24 cellular contexts compared by ENCODE assay signal in genomic region chr20:31577194-31577593, GRCh38. TPM values are rescaled to one million over a fixed set of nuclear protein-coding genes. Genes with fewer than 3 reads are reported as not detected.
DNase-seq lines count a peak whose midpoint lies in the region; ATAC-seq, FAIRE-seq and TF ChIP-seq lines count a peak whose summit lies in the region.
"Had no signal": no experiment of that assay in that cellular context is flagged by ENCODE, and none has a peak within 500 bp of the region (broad histone marks: within the 10 kb centered on the region; RNA-seq: fewer than 3 reads in every experiment).

No MANE protein-coding gene starts in this region.

- H3K4ac ChIP-seq in mesenchymal stem cell (ENCODE audit: low read depth in 1 of 2, low read length in 2 of 2): peak overlapping the region in 1 of 2 experiments; percentile 4

- H3K27ac ChIP-seq in HepG2 (ENCODE audit: extremely low read length, insufficient read depth, low read length) (no peak overlapping the region), right lobe of liver (no peak overlapping the region), RWPE2 (ENCODE audit: poor library complexity, severe bottlenecking) (no peak overlapping the region), mesenchymal stem cell (ENCODE audit: low read length, poor library complexity, severe bottlenecking) (no peak overlapping the region)
- H3K27ac ChIP-seq: BLaER1 treated with 17β-estradiol and CSF1 and Interleukin-3, amounts not matched to agents 10 nM and 100 nM; brain microvascular endothelial cell; colonic mucosa; ovary; right atrium auricular region had no signal

- peak overlapping the region in 1 of 2 experiments; percentile 16 for H3K18ac ChIP-seq in mesenchymal stem cell (ENCODE audit: low read depth in 1 of 2, low read length in 2 of 2)

- H3K9me3 Mint-ChIP-seq in activated CD4-positive, alpha-beta T cell treated with anti-CD3 and anti-CD28 coated beads for 36 hours (ENCODE audit: low read depth): peaks cover 2% of the 10 kb centered on the region

- no peaks in the 10 kb centered on the region for H3K9me3 ChIP-seq in HepG2 (ENCODE audit: low read length)
- no peaks in the 10 kb centered on the region for H3K9me3 ChIP-seq in right lobe of liver
- no peaks in the 10 kb centered on the region for H3K9me3 ChIP-seq in RWPE2 (ENCODE audit: severe bottlenecking)
- H3K9me3 ChIP-seq in mesenchymal stem cell (ENCODE audit: control insufficient read depth, low read length): no peaks in the 10 kb centered on the region
- H3K9me3 ChIP-seq: colonic mucosa, ovary, right atrium auricular region, SK-N-SH had no signal

- no peak overlapping the region for H2BK120ac ChIP-seq in mesenchymal stem cell (ENCODE audit: low read depth, low read length)

- TF ChIP-seq POLR2A in HepG2 (IDR thresholded peaks at IDR 0.05; ENCODE audit: insufficient read depth in 1 of 2, low read depth in 2 of 2, low read length in 2 of 2) (peak in 1 of 2 experiments; percentile 3; a peak in 1 of 4 replicates), right lobe of liver (IDR thresholded peaks at IDR 0.05) (no peak)

- H2BK15ac ChIP-seq in mesenchymal stem cell (ENCODE audit: low read depth, poor library complexity, severe bottlenecking): peak overlapping the region; percentile 38

- H3K27me3 Mint-ChIP-seq in activated CD4-positive, alpha-beta T cell treated with anti-CD3 and anti-CD28 coated beads for 36 hours: no peaks in the 10 kb centered on the region

- FAIRE-seq in HepG2 (lab: Jason Lieb, UNC): no peak
- FAIRE-seq: H54, kidney had no signal

- no peak for TF ChIP-seq CTCF in HepG2 (CRISPR knock-in tag; IDR thresholded peaks at IDR 0.05)
- no peak for TF ChIP-seq CTCF in right lobe of liver (IDR thresholded peaks at IDR 0.05)
- no peak for TF ChIP-seq CTCF in RWPE2 (IDR thresholded peaks at IDR 0.05; ENCODE audit: poor library complexity, severe bottlenecking)

- H3K27me3 ChIP-seq in HepG2 (ENCODE audit: control insufficient read depth in 1 of 2, insufficient read depth in 2 of 2, low read length in 2 of 2) (no peaks in the 10 kb centered on the region; a peak in 1 of 5 replicates), right lobe of liver (no peaks in the 10 kb centered on the region), RWPE2 (ENCODE audit: insufficient read depth, poor library complexity, severe bottlenecking) (no peaks in the 10 kb centered on the region), mesenchymal stem cell (ENCODE audit: control insufficient read depth in 1 of 2, insufficient read depth in 1 of 2, low read length in 2 of 2) (no peaks in the 10 kb centered on the region)
- H3K27me3 ChIP-seq: BLaER1 treated with 17β-estradiol and CSF1 and Interleukin-3, amounts not matched to agents 10 nM and 100 nM; brain microvascular endothelial cell; colonic mucosa; ovary; right atrium auricular region had no signal

- whole genome bisulfite sequencing in HepG2 (ENCODE audit: low lambda C conversion rate): 97% methylated on average over 9 of the region's 9 CpGs
- 70% methylated on average over 4 of the region's 9 CpGs for WGBS in right lobe of liver (ENCODE audit: insufficient coverage, low coverage, low lambda C conversion rate, missing lambda C conversion rate)
- 95% methylated on average over 9 of the region's 9 CpGs for WGBS in mesenchymal stem cell

- peaks cover 2% of the 10 kb centered on the region for H3K36me3 Mint-ChIP-seq in activated CD4-positive, alpha-beta T cell treated with anti-CD3 and anti-CD28 coated beads for 36 hours (ENCODE audit: low read depth)

- in situ Hi-C loops in HepG2 (cut with HindIII; ENCODE audit: extremely low pct_ligation_motif_present, low pct_unique_long_range_greater_than_20kb): no loop called here

- peaks cover 18% of the 10 kb centered on the region for H3K4me1 Mint-ChIP-seq in activated CD4-positive, alpha-beta T cell treated with anti-CD3 and anti-CD28 coated beads for 36 hours

- ATAC-seq in HepG2 (no peak), right lobe of liver (no peak), RWPE2 (ENCODE audit: low read depth) (no peak)
- ATAC-seq in activated CD4-positive, alpha-beta T cell treated with anti-CD3 and anti-CD28 coated beads for 36 hours: no peak
- ATAC-seq: activated CD4-positive, CD25-positive, alpha-beta regulatory T cell treated with anti-CD3 and anti-CD28 coated beads, Interleukin-2, amount 50 U/mL, for 24 hours had no signal

- DNase-seq in HepG2 (ENCODE audit: low spot score) (no peak), right lobe of liver (no peak), RWPE2 (ENCODE audit: low spot score) (peak; percentile 76), mesenchymal stem cell (no peak), kidney glomerular epithelial cell (lab: John Stamatoyannopoulos, UW) (no peak), NCI-H128 (lab: John Stamatoyannopoulos, UW; ENCODE audit: unreplicated experiment) (no peak), DMS79 (lab: John Stamatoyannopoulos, UW) (no peak)
- DNase-seq in activated CD4-positive, alpha-beta T cell treated with anti-CD3 and anti-CD28 coated beads for 36 hours: no peak
- DNase-seq: activated T-cell treated with anti-CD3 and anti-CD28 coated beads, Interleukin-2, amount 50 U/mL, for 48 hours; brain microvascular endothelial cell; colonic mucosa; DMS 273 treated with DMSO at 0.1 percent for 48 hours; KG1; kidney; NCI-H526; ovary; RPMI8226; SK-N-SH; T-helper 9 cell had no signal

- no peaks in the 10 kb centered on the region for H3K79me1 ChIP-seq in mesenchymal stem cell (replicated peaks; ENCODE audit: low read length, poor library complexity, severe bottlenecking)

- H2AFZ ChIP-seq in HepG2 (ENCODE audit: low read length): no peak overlapping the region
- H2AFZ ChIP-seq in mesenchymal stem cell (ENCODE audit: low read depth, low read length): peak overlapping the region; percentile 8

- H2BK12ac ChIP-seq in mesenchymal stem cell (ENCODE audit: low read length in 2 of 2): peak overlapping the region in 1 of 2 experiments; percentile 12

- BruUV-seq in HepG2 (replicated peaks; lab: Mats Ljungman, UMichigan): no TSS peak

- no peak overlapping the region for H3K4me3 ChIP-seq in HepG2 (replicated peaks in 1 of 3; ENCODE audit: insufficient read depth in 1 of 3, low read depth in 2 of 3, low read length in 3 of 3)
- no peak overlapping the region for H3K4me3 ChIP-seq in right lobe of liver
- H3K4me3 ChIP-seq in RWPE2 (ENCODE audit: severe bottlenecking): no peak overlapping the region
- H3K4me3 ChIP-seq in mesenchymal stem cell (ENCODE audit: insufficient read depth in 1 of 2, low read depth in 1 of 2, low read length in 2 of 2): no peak overlapping the region
- H3K4me3 ChIP-seq: BLaER1 treated with 17β-estradiol and CSF1 and Interleukin-3, amounts not matched to agents 10 nM and 100 nM; colonic mucosa; lung; ovary; right atrium auricular region had no signal

- H4K91ac ChIP-seq in mesenchymal stem cell (ENCODE audit: low read length): no peak overlapping the region

- POLR2A ChIA-PET in HepG2 (lab: Yijun Ruan, JAX): interaction anchor here (1.0 to 16.4 kb wide), 5 partner anchors 12 to 146 kb away, joined by 3 to 1427 read pairs (median 6); partner anchors contain the start of gene ID1
- POLR2A ChIA-PET in activated CD4-positive, alpha-beta T cell treated with anti-CD3 and anti-CD28 coated beads for 36 hours (lab: Charles Lee): no interaction called here

- H2AK5ac ChIP-seq in mesenchymal stem cell (ENCODE audit: low read length, severe bottlenecking): peak overlapping the region; percentile 29

- H4K8ac ChIP-seq in mesenchymal stem cell (ENCODE audit: low read length): no peak overlapping the region

- H3K4me1 ChIP-seq in HepG2 (ENCODE audit: insufficient read depth, low read length) (peaks cover 42% of the 10 kb centered on the region), right lobe of liver (peaks cover 0 to 9% (median 4%) of the 10 kb centered on the region in 4 donors), RWPE2 (ENCODE audit: insufficient read depth, poor library complexity, severe bottlenecking) (peaks cover 12% of the 10 kb centered on the region), mesenchymal stem cell (ENCODE audit: control insufficient read depth, insufficient read depth, low read depth, low read length) (peaks cover 13% of the 10 kb centered on the region)

- no peak overlapping the region for H3K4me2 ChIP-seq in HepG2 (ENCODE audit: low read depth, low read length)
- no peak overlapping the region for H3K4me2 ChIP-seq in mesenchymal stem cell (ENCODE audit: low read length, poor library complexity, severe bottlenecking)
- H3K4me2 ChIP-seq: BLaER1 treated with 17β-estradiol and CSF1 and Interleukin-3, amounts not matched to agents 10 nM and 100 nM; SK-N-SH had no signal

- intact Hi-C loops in HepG2 (cut with micrococcal nuclease; ENCODE audit: unreplicated experiment): no loop called here
- intact Hi-C loops in right lobe of liver (cut with DNase I): no loop called here
- intact Hi-C loops in activated CD4-positive, alpha-beta T cell treated with anti-CD3 and anti-CD28 coated beads for 36 hours (cut with DNase I, micrococcal nuclease): no loop called here

- H4K20me1 ChIP-seq in HepG2 (ENCODE audit: insufficient read depth, low read length): no peaks in the 10 kb centered on the region
- H4K20me1 ChIP-seq: BLaER1 treated with 17β-estradiol and CSF1 and Interleukin-3, amounts not matched to agents 10 nM and 100 nM had no signal

- no peak overlapping the region for H3K27ac Mint-ChIP-seq in activated CD4-positive, alpha-beta T cell treated with anti-CD3 and anti-CD28 coated beads for 36 hours

- no peak overlapping the region for H2BK5ac ChIP-seq in mesenchymal stem cell (ENCODE audit: low read depth, low read length, poor library complexity, severe bottlenecking)

- TF ChIP-seq EP300 in HepG2 (IDR thresholded peaks at IDR 0.05; ENCODE audit: low read depth in 2 of 2, low read length in 2 of 2) (no peak), HepG2 (CRISPR knock-in tag; IDR thresholded peaks at IDR 0.05; ENCODE audit: borderline replicate concordance) (no peak)

- H3K23ac ChIP-seq in mesenchymal stem cell (ENCODE audit: low read length in 2 of 2): no peak overlapping the region

- H3K36me3 ChIP-seq in HepG2 (replicated peaks in 1 of 2; ENCODE audit: control insufficient read depth in 1 of 2, insufficient read depth in 2 of 2, low read length in 2 of 2) (no peaks in the 10 kb centered on the region), right lobe of liver (no peaks in the 10 kb centered on the region), RWPE2 (ENCODE audit: low read depth) (no peaks in the 10 kb centered on the region), mesenchymal stem cell (ENCODE audit: control insufficient read depth in 1 of 2, insufficient read depth in 2 of 2, low read depth in 1 of 2, low read length in 2 of 2) (peaks cover 0 to 2% of the 10 kb centered on the region in 2 experiments)
- H3K36me3 ChIP-seq: BLaER1 treated with 17β-estradiol and CSF1 and Interleukin-3, amounts not matched to agents 10 nM and 100 nM; brain microvascular endothelial cell; colonic mucosa; ovary; right atrium auricular region had no signal

- no peak overlapping the region for H3K4me3 Mint-ChIP-seq in activated CD4-positive, alpha-beta T cell treated with anti-CD3 and anti-CD28 coated beads for 36 hours

- CTCF ChIA-PET in HepG2 (lab: Yijun Ruan, JAX; ENCODE audit: low intra/inter-chr PET ratio, low total read pairs): no interaction called here
- CTCF ChIA-PET in activated CD4-positive, alpha-beta T cell treated with anti-CD3 and anti-CD28 coated beads for 36 hours (lab: Charles Lee): interaction anchor here (1.6 to 31.0 kb wide), 2 partner anchors 10 to 31 kb away, joined by 8 to 712 read pairs; partner anchors contain the start of gene ID1

- H3K9ac ChIP-seq in HepG2 (ENCODE audit: insufficient read depth, low read depth, low read length) (no peak overlapping the region), mesenchymal stem cell (ENCODE audit: low read length) (no peak overlapping the region)
- H3K9ac ChIP-seq: BLaER1 treated with 17β-estradiol and CSF1 and Interleukin-3, amounts not matched to agents 10 nM and 100 nM; SK-N-SH had no signal

- no peak overlapping the region for H3K14ac ChIP-seq in mesenchymal stem cell (ENCODE audit: low read length in 2 of 2)

- peaks cover 9% of the 10 kb centered on the region for H3K79me2 ChIP-seq in HepG2 (ENCODE audit: insufficient read depth, low read length)

- TF ChIP-seq RAD21 in HepG2 (CRISPR knock-in tag; IDR thresholded peaks at IDR 0.05): no peak

RNA-seq across cellular contexts. Expression of gene ID1, which starts 27.9 kb away (rescaled TPM):
- total RNA-seq in HepG2 (2016; rRNA removed; fragmentation: Illumina TruSeq; extraction: Trizol) (315 and 419 TPM in 2 replicates), right lobe of liver (100 to 1,000 TPM in 2 of 6 experiments, 10 to 100 TPM in 4; 12.9 to 300 (median 35.0) TPM)
- 421 and 422 TPM in 2 replicates for total RNA-seq in HepG2 (2016; cell fraction: cytosol; rRNA removed; fragmentation: Illumina TruSeq; extraction: Trizol; ENCODE audit: low read depth)
- total RNA-seq in HepG2 (2016; cell fraction: insoluble cytoplasmic fraction; rRNA removed; fragmentation: Illumina TruSeq; extraction: Trizol): 297 and 421 TPM in 2 replicates
- total RNA-seq in HepG2 (2016; cell fraction: membrane; rRNA removed; fragmentation: Illumina TruSeq; extraction: Trizol): 329 and 339 TPM in 2 replicates
- 273 and 295 TPM in 2 replicates for total RNA-seq in HepG2 (2016; cell fraction: nucleus; rRNA removed; fragmentation: Illumina TruSeq; extraction: Trizol)
- 258 and 320 TPM in 2 replicates for polyA plus RNA-seq in HepG2 (2011; rRNA removed)
- polyA plus RNA-seq in HepG2 (2011; cell fraction: cytosol; rRNA removed): 494 and 1,223 TPM in 2 replicates
- 541 and 1,398 TPM in 2 replicates for polyA plus RNA-seq in HepG2 (2011; cell fraction: nucleus; rRNA removed)
- 119 and 147 TPM in 2 replicates for polyA plus RNA-seq in HepG2 (2012)
- 99.0 and 102 TPM in 2 replicates for polyA plus RNA-seq in HepG2 (2016; cell fraction: cytosol; fragmentation: Illumina TruSeq; extraction: Trizol; ENCODE audit: low read depth)
- 273 and 282 TPM in 2 replicates for polyA plus RNA-seq in HepG2 (2016; cell fraction: insoluble cytoplasmic fraction; fragmentation: Illumina TruSeq; extraction: Trizol; ENCODE audit: low read depth)
- 104 TPM in 2 replicates for polyA plus RNA-seq in HepG2 (2016; cell fraction: membrane; fragmentation: Illumina TruSeq; extraction: Trizol; ENCODE audit: low read depth)
- 496 and 499 TPM in 2 replicates for polyA plus RNA-seq in HepG2 (2016; cell fraction: nucleus; fragmentation: Illumina TruSeq; extraction: Trizol; ENCODE audit: insufficient read depth, low read depth)
- polyA minus RNA-seq in HepG2 (2011; rRNA and poly(A)+ RNA removed; ENCODE audit: low replicate concordance): 259 and 709 TPM in 2 replicates
- polyA minus RNA-seq in HepG2 (2011; cell fraction: cytosol; rRNA and poly(A)+ RNA removed): 242 and 434 TPM in 2 replicates
- 194 and 456 TPM in 2 replicates for polyA minus RNA-seq in HepG2 (2011; cell fraction: nucleus; rRNA and poly(A)+ RNA removed)
- polyA plus RNA-seq in mesenchymal stem cell (2013, experiment 1 of 2): 260 TPM
- 254 TPM for polyA plus RNA-seq in mesenchymal stem cell (2013, experiment 2 of 2)
- total RNA-seq in activated CD4-positive, alpha-beta T cell treated with anti-CD3 and anti-CD28 coated beads for 36 hours: 1 to 10 TPM; 2.2 to 3.5 TPM
